32 cellular contexts compared by ENCODE assay signal in genomic region chr17:60502145-60502544, GRCh38.
"Had no signal": no experiment of that assay in that cellular context is flagged by ENCODE, and none has a peak within 500 bp of the region (broad histone marks: within the 10 kb centered on the region; RNA-seq: fewer than 3 reads in every experiment).

No MANE protein-coding gene starts in this region.

- H3K4me2 ChIP-seq: hepatocyte, smooth muscle cell had no signal

- H3K27me3 ChIP-seq: colonic mucosa, gastrocnemius medialis, heart left ventricle, hepatocyte, left lung, neutrophil, right atrium auricular region, stomach, testis, tibial artery, uterus had no signal

- H3K27me3 Mint-ChIP-seq: dendritic cell treated with granulocyte-macrophage colony-stimulating factor and Interleukin-4, amounts not matched to agents 40 ng/mL and 50 ng/mL, for 4 days; naive thymus-derived CD8-positive, alpha-beta T cell; type B pancreatic cell had no signal

- H3K4me1 ChIP-seq: colonic mucosa, prostate gland, uterus had no signal

- H3K4me3 ChIP-seq: colonic mucosa, gastrocnemius medialis, heart left ventricle, hepatocyte, left lung, prostate gland, right atrium auricular region, smooth muscle cell, stomach, testis, tibial artery, uterus had no signal

- H3K36me3 ChIP-seq: colonic mucosa, prostate gland, uterus had no signal

- H3K9ac ChIP-seq: parathyroid adenoma had no signal

- FAIRE-seq: kidney had no signal

- H3K4me3 Mint-ChIP-seq: dendritic cell treated with granulocyte-macrophage colony-stimulating factor and Interleukin-4, amounts not matched to agents 40 ng/mL and 50 ng/mL, for 4 days; endodermal cell; naive thymus-derived CD8-positive, alpha-beta T cell; neural crest cell; stimulated activated effector memory CD8-positive, alpha-beta T cell treated with anti-CD3 and anti-CD28 coated beads, Interleukin-12 subunit alpha, Interleukin-12 subunit beta, amount 100 ng/mL, for 72 hours; type B pancreatic cell had no signal

- H3K9me3 ChIP-seq: colonic mucosa, gastrocnemius medialis, heart left ventricle, left lung, neutrophil, prostate gland, right atrium auricular region, stomach, testis, tibial artery, uterus had no signal

- H3K9me3 Mint-ChIP-seq: dendritic cell treated with granulocyte-macrophage colony-stimulating factor and Interleukin-4, amounts not matched to agents 40 ng/mL and 50 ng/mL, for 4 days; endodermal cell; naive thymus-derived CD8-positive, alpha-beta T cell; neural crest cell; stimulated activated effector memory CD8-positive, alpha-beta T cell treated with anti-CD3 and anti-CD28 coated beads, Interleukin-12 subunit alpha, Interleukin-12 subunit beta, amount 100 ng/mL, for 72 hours; type B pancreatic cell had no signal

- H3K27ac ChIP-seq: colonic mucosa, epithelial cell of prostate, gastrocnemius medialis, heart left ventricle, hepatocyte, left lung, neutrophil, parathyroid adenoma, prostate gland, right atrium auricular region, stomach, testis, tibial artery, uterus had no signal

- H3K27ac Mint-ChIP-seq: dendritic cell treated with granulocyte-macrophage colony-stimulating factor and Interleukin-4, amounts not matched to agents 40 ng/mL and 50 ng/mL, for 4 days; endodermal cell; stimulated activated effector memory CD8-positive, alpha-beta T cell treated with anti-CD3 and anti-CD28 coated beads, Interleukin-12 subunit alpha, Interleukin-12 subunit beta, amount 100 ng/mL, for 72 hours; type B pancreatic cell had no signal

- DNase-seq: colonic mucosa; effector CD8-positive, alpha-beta T cell; endodermal cell; foreskin fibroblast; gastrocnemius medialis; heart left ventricle; kidney; left lung; mesenchymal stem cell; naive thymus-derived CD8-positive, alpha-beta T cell; stimulated activated CD4-positive, alpha-beta T cell treated with anti-CD3 and anti-CD28 coated beads, Interleukin-12 subunit alpha, Interleukin-12 subunit beta, amount 100 ng/mL, for 4 hours; stimulated activated CD4-positive, alpha-beta T cell treated with anti-CD3 and anti-CD28 coated beads, Interleukin-1b, Interleukin-23, amount 100 ng/mL, for 48 hours; stimulated activated CD4-positive, alpha-beta T cell treated with anti-CD3 and anti-CD28 coated beads, Interleukin-4, amount 100 ng/mL, for 24 hours; stimulated activated naive CD4-positive, alpha-beta T cell treated with Interleukin-2 at 50 U/mL for 16 hours; stomach; substantia nigra; testis; tibial artery; uterus had no signal

- H3K4me1 Mint-ChIP-seq: endodermal cell had no signal

- ATAC-seq: esophagus mucosa; gastrocnemius medialis; heart left ventricle; left lung; naive thymus-derived CD8-positive, alpha-beta T cell; sciatic nerve; stimulated activated effector memory CD8-positive, alpha-beta T cell treated with anti-CD3 and anti-CD28 coated beads, Interleukin-12 subunit alpha, Interleukin-12 subunit beta, amount 100 ng/mL, for 72 hours had no signal

- H2AFZ ChIP-seq: hepatocyte, parathyroid adenoma had no signal
